Comparison of ENCODE assay signal across 1 cellular context in the genomic region with DNA sequence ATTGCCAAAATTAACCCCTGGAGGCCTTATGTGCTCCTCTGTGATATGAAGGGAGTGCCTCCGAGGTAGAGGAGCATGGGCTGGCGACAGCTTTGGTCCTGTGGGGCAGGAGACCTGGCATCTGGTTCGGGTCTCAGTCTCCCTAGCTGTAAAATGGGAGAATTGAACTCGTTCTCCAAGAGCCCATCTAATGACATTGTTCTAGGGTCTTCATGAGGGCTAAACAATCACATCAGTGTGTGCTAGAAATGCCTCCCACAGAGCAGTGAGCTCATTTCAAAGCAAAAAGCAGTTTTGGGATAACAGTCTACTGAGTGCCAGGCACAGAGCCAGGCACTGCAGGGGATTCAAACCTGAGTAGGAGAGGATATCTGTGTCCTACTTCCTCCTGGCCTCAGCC.
TF ChIP-seq lines count a peak whose summit lies in the region.

No MANE protein-coding gene starts in this region.

TF ChIP-seq in IMR-90, 13 proteins besides CTCF, POLR2A, EP300 and RAD21 (continued from another document):
- TF ChIP-seq RCOR1 (IDR thresholded peaks at IDR 0.05; ENCODE audit: insufficient replicate concordance, low read length), result no peak
- TF ChIP-seq ELK1 (IDR thresholded peaks at IDR 0.05; ENCODE audit: borderline replicate concordance, low read depth, low read length), result no peak
- TF ChIP-seq MXI1 (IDR thresholded peaks at IDR 0.05; ENCODE audit: borderline replicate concordance, low read depth, low read length), result no peak
- TF ChIP-seq FOS (IDR thresholded peaks at IDR 0.05; ENCODE audit: low read depth, low read length), result no peak
